Comparison of ENCODE assay signal across 31 cellular contexts in the genomic region with DNA sequence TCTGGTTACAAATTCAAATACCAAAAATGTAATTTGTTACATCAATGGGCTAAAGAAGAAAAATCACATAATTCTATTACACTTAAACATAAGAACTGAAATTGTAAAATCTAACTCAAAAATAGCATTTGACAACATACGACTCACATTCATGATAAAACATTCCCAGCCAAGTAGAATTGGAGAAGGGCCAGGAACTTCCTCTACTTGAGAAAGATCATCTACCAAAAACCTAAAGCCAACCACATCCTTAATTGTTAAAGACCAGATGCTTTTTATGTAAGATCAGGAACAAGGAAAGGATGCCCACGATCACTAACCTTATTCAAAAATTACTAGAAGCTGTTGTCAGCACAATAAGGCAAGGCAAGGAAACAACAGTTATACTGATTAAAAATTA.
DNase-seq lines count a peak whose midpoint lies in the region; TF ChIP-seq lines count a peak whose summit lies in the region.
"Had no signal": no experiment of that assay in that cellular context is flagged by ENCODE, and none has a peak within 500 bp of the region (broad histone marks: within the 10 kb centered on the region; RNA-seq: fewer than 3 reads in every experiment).

No MANE protein-coding gene starts in this region.

- no peak overlapping the region for H3K4me3 ChIP-seq in breast epithelium
- H3K4me3 ChIP-seq in fibroblast of the aortic adventitia (ENCODE audit: low read depth, low read length), result no peak overlapping the region
- H3K4me3 ChIP-seq: adrenal gland, K562, SK-N-MC, spleen had no signal

- DNase-seq in MCF 10A (ENCODE audit: unreplicated experiment), result peak; percentile 43
- DNase-seq in breast epithelium (ENCODE audit: low spot score in 2 of 2), result no peak
- peak; percentile 15 for DNase-seq in OCI-M1 (lab: John Stamatoyannopoulos, UW)
- peak; percentile 19 for DNase-seq in fibroblast of the aortic adventitia (ENCODE audit: low read depth)
- no peak for DNase-seq in HFFc6
- DNase-seq in NCI-H1105 (lab: John Stamatoyannopoulos, UW), result no peak
- no peak for DNase-seq in GM19238 (ENCODE audit: insufficient read length, low spot score)
- no peak for DNase-seq in activated T-helper 1 cell treated with anti-CD3 and anti-CD28 coated beads, Interleukin-12 subunit alpha, Interleukin-12 subunit beta, Interleukin-2, Interleukin-4 antibody, amounts not matched to agents 30 ng/mL and 10 ng/mL and 1 ng/mL, durations not matched to agents 14 hours and 24 hours and 36 hours (ENCODE audit: low spot score)
- DNase-seq: activated CD4-positive, alpha-beta T cell treated with anti-CD3 and anti-CD28 coated beads, Interleukin-2, amount 50 U/mL, for 48 hours; activated CD4-positive, CD25-positive, alpha-beta regulatory T cell treated with anti-CD3 and anti-CD28 coated beads, Interleukin-2, amount 50 U/mL, for 72 hours; activated naive CD4-positive, alpha-beta T cell treated with anti-CD3 and anti-CD28 coated beads, Interleukin-2, amount 10 ng/mL, durations not matched to agents 7 days and 5 days; adrenal gland; CD4-positive, alpha-beta memory T cell; glutamatergic neuron; H7; islet precursor cell; left ventricle myocardium superior; NCI-H1436 treated with DMSO at 0.1 percent for 48 hours; NCI-H2107; NCI-H510A; posterior cingulate gyrus; right cardiac atrium; spleen; stimulated activated CD4-positive, alpha-beta T cell treated with anti-CD3 and anti-CD28 coated beads, Interleukin-2, amount 100 ng/mL, for 24 hours; stimulated activated CD8-positive, alpha-beta memory T cell treated with anti-CD3 and anti-CD28 coated beads, Interleukin-4, amount 100 ng/mL, for 48 hours; stimulated activated naive CD8-positive, alpha-beta T cell treated with anti-CD3 and anti-CD28 coated beads, Interleukin-15, amount 100 ng/mL, for 72 hours; T-helper 17 cell had no signal

- no peak for TF ChIP-seq CTCF in MCF 10A (IDR thresholded peaks at IDR 0.05; ENCODE audit: unreplicated experiment)
- TF ChIP-seq CTCF in breast epithelium (IDR thresholded peaks at IDR 0.05), result no peak
- TF ChIP-seq CTCF in fibroblast of the aortic adventitia (IDR thresholded peaks at IDR 0.05; ENCODE audit: insufficient read depth, low read length), result no peak
- TF ChIP-seq CTCF in HFFc6 (IDR thresholded peaks at IDR 0.05), result no peak

- BruUV-seq in MCF 10A (replicated peaks; lab: Mats Ljungman, UMichigan), result no TSS peak

- CTCF ChIA-PET in MCF 10A (lab: Yijun Ruan, JAX), result interaction anchor here (0.6 kb wide), 1 partner anchor 30 kb away, joined by 5 read pairs; no protein-coding TSS in a partner anchor

- intact Hi-C loops in MCF 10A (cut with micrococcal nuclease) (no loop called here), breast epithelium (cut with DNase I; ENCODE audit: low total_unique reads) (no loop called here)
- intact Hi-C loops in activated T-helper 1 cell treated with anti-CD3 and anti-CD28 coated beads, Interleukin-12 subunit alpha, Interleukin-12 subunit beta, Interleukin-2, Interleukin-4 antibody, amounts not matched to agents 30 ng/mL and 10 ng/mL and 1 ng/mL, durations not matched to agents 14 hours and 24 hours and 36 hours (cut with micrococcal nuclease), result no loop called here

- H3K27me3 ChIP-seq in breast epithelium, result no peaks in the 10 kb centered on the region
- H3K27me3 ChIP-seq: adrenal gland, spleen had no signal

- no peak for TF ChIP-seq POLR2A in breast epithelium (IDR thresholded peaks at IDR 0.05)

- H3K9me3 ChIP-seq in breast epithelium, result no peaks in the 10 kb centered on the region

- H3K4me1 Mint-ChIP-seq in MCF 10A (ENCODE audit: insufficient read depth, unreplicated experiment) (no peaks in the 10 kb centered on the region), HFFc6 (ENCODE audit: low read depth) (no peaks in the 10 kb centered on the region)
- H3K4me1 Mint-ChIP-seq in activated T-helper 1 cell treated with anti-CD3 and anti-CD28 coated beads, Interleukin-12 subunit alpha, Interleukin-12 subunit beta, Interleukin-2, Interleukin-4 antibody, amounts not matched to agents 30 ng/mL and 10 ng/mL and 1 ng/mL, durations not matched to agents 14 hours and 24 hours and 36 hours (ENCODE audit: low read depth), result no peaks in the 10 kb centered on the region
- H3K4me1 Mint-ChIP-seq: activated naive CD4-positive, alpha-beta T cell treated with anti-CD3 and anti-CD28 coated beads, Interleukin-2, amount 10 ng/mL, durations not matched to agents 7 days and 5 days; B cell; brain; CD4-positive, alpha-beta memory T cell; stimulated activated naive CD8-positive, alpha-beta T cell treated with anti-CD3 and anti-CD28 coated beads, Interleukin-15, amount 100 ng/mL, for 72 hours; T-helper 17 cell had no signal

- peaks cover 7% of the 10 kb centered on the region for H3K9me3 Mint-ChIP-seq in MCF 10A (ENCODE audit: unreplicated experiment)
- H3K9me3 Mint-ChIP-seq in HFFc6, result no peaks in the 10 kb centered on the region
- H3K9me3 Mint-ChIP-seq in activated T-helper 1 cell treated with anti-CD3 and anti-CD28 coated beads, Interleukin-12 subunit alpha, Interleukin-12 subunit beta, Interleukin-2, Interleukin-4 antibody, amounts not matched to agents 30 ng/mL and 10 ng/mL and 1 ng/mL, durations not matched to agents 14 hours and 24 hours and 36 hours, result peaks cover 11% of the 10 kb centered on the region
- H3K9me3 Mint-ChIP-seq: brain had no signal

- no peaks in the 10 kb centered on the region for H3K36me3 ChIP-seq in breast epithelium
- H3K36me3 ChIP-seq: adrenal gland, spleen had no signal

- H3K36me3 Mint-ChIP-seq in MCF 10A (ENCODE audit: insufficient read depth, unreplicated experiment) (no peaks in the 10 kb centered on the region), HFFc6 (ENCODE audit: low read depth) (no peaks in the 10 kb centered on the region)
- no peaks in the 10 kb centered on the region for H3K36me3 Mint-ChIP-seq in activated T-helper 1 cell treated with anti-CD3 and anti-CD28 coated beads, Interleukin-12 subunit alpha, Interleukin-12 subunit beta, Interleukin-2, Interleukin-4 antibody, amounts not matched to agents 30 ng/mL and 10 ng/mL and 1 ng/mL, durations not matched to agents 14 hours and 24 hours and 36 hours (ENCODE audit: low read depth)
- H3K36me3 Mint-ChIP-seq: activated naive CD4-positive, alpha-beta T cell treated with anti-CD3 and anti-CD28 coated beads, Interleukin-2, amount 10 ng/mL, durations not matched to agents 7 days and 5 days; brain; CD4-positive, alpha-beta memory T cell had no signal

- H3K4me1 ChIP-seq in breast epithelium, result no peaks in the 10 kb centered on the region
- H3K4me1 ChIP-seq: adrenal gland, spleen had no signal

- POLR2A ChIA-PET in MCF 10A (lab: Yijun Ruan, JAX), result no interaction called here

- H3K4me3 Mint-ChIP-seq in MCF 10A (ENCODE audit: unreplicated experiment), result no peak overlapping the region
- no peak overlapping the region for H3K4me3 Mint-ChIP-seq in HFFc6
- no peak overlapping the region for H3K4me3 Mint-ChIP-seq in activated T-helper 1 cell treated with anti-CD3 and anti-CD28 coated beads, Interleukin-12 subunit alpha, Interleukin-12 subunit beta, Interleukin-2, Interleukin-4 antibody, amounts not matched to agents 30 ng/mL and 10 ng/mL and 1 ng/mL, durations not matched to agents 14 hours and 24 hours and 36 hours
- H3K4me3 Mint-ChIP-seq: activated naive CD4-positive, alpha-beta T cell treated with anti-CD3 and anti-CD28 coated beads, Interleukin-2, amount 10 ng/mL, durations not matched to agents 7 days and 5 days; B cell; brain; CD4-positive, alpha-beta memory T cell; stimulated activated naive CD8-positive, alpha-beta T cell treated with anti-CD3 and anti-CD28 coated beads, Interleukin-15, amount 100 ng/mL, for 72 hours; T-helper 17 cell had no signal

- H3K27me3 Mint-ChIP-seq in MCF 10A (ENCODE audit: insufficient read depth, unreplicated experiment) (no peaks in the 10 kb centered on the region), HFFc6 (ENCODE audit: insufficient read depth) (no peaks in the 10 kb centered on the region)
- no peaks in the 10 kb centered on the region for H3K27me3 Mint-ChIP-seq in activated T-helper 1 cell treated with anti-CD3 and anti-CD28 coated beads, Interleukin-12 subunit alpha, Interleukin-12 subunit beta, Interleukin-2, Interleukin-4 antibody, amounts not matched to agents 30 ng/mL and 10 ng/mL and 1 ng/mL, durations not matched to agents 14 hours and 24 hours and 36 hours (ENCODE audit: insufficient read depth)
- H3K27me3 Mint-ChIP-seq: activated naive CD4-positive, alpha-beta T cell treated with anti-CD3 and anti-CD28 coated beads, Interleukin-2, amount 10 ng/mL, durations not matched to agents 7 days and 5 days; B cell; brain; CD4-positive, alpha-beta memory T cell; stimulated activated naive CD8-positive, alpha-beta T cell treated with anti-CD3 and anti-CD28 coated beads, Interleukin-15, amount 100 ng/mL, for 72 hours; T-helper 17 cell had no signal

- no peak overlapping the region for H3K27ac ChIP-seq in breast epithelium
- H3K27ac ChIP-seq: adrenal gland, SK-N-MC, spleen had no signal

- no peak overlapping the region for H3K27ac Mint-ChIP-seq in MCF 10A (ENCODE audit: low read depth, unreplicated experiment)
- H3K27ac Mint-ChIP-seq in HFFc6, result no peak overlapping the region
- no peak overlapping the region for H3K27ac Mint-ChIP-seq in activated T-helper 1 cell treated with anti-CD3 and anti-CD28 coated beads, Interleukin-12 subunit alpha, Interleukin-12 subunit beta, Interleukin-2, Interleukin-4 antibody, amounts not matched to agents 30 ng/mL and 10 ng/mL and 1 ng/mL, durations not matched to agents 14 hours and 24 hours and 36 hours
- H3K27ac Mint-ChIP-seq: activated naive CD4-positive, alpha-beta T cell treated with anti-CD3 and anti-CD28 coated beads, Interleukin-2, amount 10 ng/mL, durations not matched to agents 7 days and 5 days; B cell; CD4-positive, alpha-beta memory T cell; stimulated activated naive CD8-positive, alpha-beta T cell treated with anti-CD3 and anti-CD28 coated beads, Interleukin-15, amount 100 ng/mL, for 72 hours; T-helper 17 cell had no signal

Comparison
In these comparisons a context has a peak if more than half of its experiments do, and no peak if none do; other contexts are left out.
1. DNase-seq: peak in MCF 10A (single experiment), OCI-M1 (single experiment) and fibroblast of the aortic adventitia (single experiment); none in breast epithelium (0 of 2), HFFc6 (single experiment), NCI-H1105 (single experiment), GM19238 (single experiment) and activated T-helper 1 cell treated with anti-CD3 and anti-CD28 coated beads, Interleukin-12 subunit alpha, Interleukin-12 subunit beta, Interleukin-2, Interleukin-4 antibody, amounts not matched to agents 30 ng/mL and 10 ng/mL and 1 ng/mL, durations not matched to agents 14 hours and 24 hours and 36 hours (single experiment).